16 cellular contexts compared by ENCODE assay signal in genomic region chr13:49561064-49561410, GRCh38. TPM values are rescaled to one million over a fixed set of nuclear protein-coding genes. Genes with fewer than 3 reads are reported as not detected.
A peak's percentile ranks its signal among the peaks of the same experiment; 100 is the strongest.
DNase-seq lines count a peak whose midpoint lies in the region; ATAC-seq and TF ChIP-seq lines count a peak whose summit lies in the region.
"Had no signal": no experiment of that assay in that cellular context is flagged by ENCODE, and none has a peak within 500 bp of the region (broad histone marks: within the 10 kb centered on the region; RNA-seq: fewer than 3 reads in every experiment).

No MANE protein-coding gene starts in this region.

- H3K36me3 Mint-ChIP-seq in stimulated activated naive B cell treated with anti-CD40 and anti-IgM and Interleukin-4, amounts not matched to agents 10 μg/mL and 1 μg/mL and 100 μg/mL, for 72 hours: peaks cover 55 to 60% of the 10 kb centered on the region in 2 donors

- H3K4me1 ChIP-seq in heart left ventricle (peaks cover 0 to 17% (median 5%) of the 10 kb centered on the region in 12 donors), right lobe of liver (peaks cover 0 to 16% (median 4%) of the 10 kb centered on the region in 4 donors)
- H3K4me1 ChIP-seq: BLaER1, foreskin keratinocyte, psoas muscle had no signal

- 30 to 41% (median 34%) methylated on average over 3 of the region's 3 CpGs for WGBS in heart left ventricle, 4 donors
- 25% methylated on average over 3 of the region's 3 CpGs for WGBS in right lobe of liver (ENCODE audit: insufficient coverage, low coverage, low lambda C conversion rate, missing lambda C conversion rate)

- H3K27me3 ChIP-seq in heart left ventricle (no peaks in the 10 kb centered on the region), right lobe of liver (no peaks in the 10 kb centered on the region)
- H3K27me3 ChIP-seq: BLaER1, foreskin keratinocyte had no signal

- H3K27ac ChIP-seq in VCaP (peak overlapping the region; percentile 85), heart left ventricle (peak overlapping the region in 10 of 12 donors; percentile 12 to 79 (median 57)), right lobe of liver (no peak overlapping the region)
- H3K27ac ChIP-seq: BLaER1, foreskin keratinocyte, psoas muscle, SK-N-MC had no signal

- H3K9me3 Mint-ChIP-seq in stimulated activated naive B cell treated with anti-CD40 and anti-IgM and Interleukin-4, amounts not matched to agents 10 μg/mL and 1 μg/mL and 100 μg/mL, for 72 hours: peaks cover 0 to 2% of the 10 kb centered on the region in 2 donors
- H3K9me3 Mint-ChIP-seq: activated T-cell treated with anti-CD3 and anti-CD28 coated beads, Interleukin-2, amount 50 U/mL, for 4 hours had no signal

- H3K9me3 ChIP-seq in heart left ventricle (no peaks in the 10 kb centered on the region), right lobe of liver (no peaks in the 10 kb centered on the region)
- H3K9me3 ChIP-seq: psoas muscle had no signal

- DNase-seq in heart left ventricle (peak in 4 of 5 donors; percentile 15 to 54 (median 35)), right lobe of liver (no peak), AG08395 (ENCODE audit: low spot score) (no peak), HUDEP-2 (lab: John Stamatoyannopoulos, UW; ENCODE audit: unreplicated experiment in 76 of 76) (no peak)
- no peak for DNase-seq in stimulated activated naive B cell treated with anti-CD40 and anti-IgM and Interleukin-4, amounts not matched to agents 10 μg/mL and 1 μg/mL and 100 μg/mL, for 72 hours
- no peak for DNase-seq in activated CD8-positive, alpha-beta memory T cell treated with anti-CD3 and anti-CD28 coated beads, Interleukin-2, amount 50 U/mL, for 48 hours
- DNase-seq: activated CD4-positive, alpha-beta T cell treated with anti-CD3 and anti-CD28 coated beads, Interleukin-2, amount 50 U/mL, for 1 hour; activated T-cell treated with anti-CD3 and anti-CD28 coated beads, Interleukin-2, amount 50 U/mL, for 4 hours; DMS153; foreskin keratinocyte; Kasumi-1; NCI-H187; psoas muscle had no signal

- H3K4me1 Mint-ChIP-seq in stimulated activated naive B cell treated with anti-CD40 and anti-IgM and Interleukin-4, amounts not matched to agents 10 μg/mL and 1 μg/mL and 100 μg/mL, for 72 hours: peaks cover 2 to 14% of the 10 kb centered on the region in 2 donors

- peaks cover 0 to 61% (median 51%) of the 10 kb centered on the region in 9 donors for H3K36me3 ChIP-seq in heart left ventricle
- H3K36me3 ChIP-seq in right lobe of liver: peaks cover 0 to 6% (median 0%) of the 10 kb centered on the region in 4 donors

- H3K4me3 Mint-ChIP-seq in stimulated activated naive B cell treated with anti-CD40 and anti-IgM and Interleukin-4, amounts not matched to agents 10 μg/mL and 1 μg/mL and 100 μg/mL, for 72 hours: no peak overlapping the region
- H3K4me3 Mint-ChIP-seq: activated T-cell treated with anti-CD3 and anti-CD28 coated beads, Interleukin-2, amount 50 U/mL, for 4 hours had no signal

- TF ChIP-seq POLR2A in heart left ventricle (IDR thresholded peaks at IDR 0.05) (no peak), right lobe of liver (IDR thresholded peaks at IDR 0.05) (no peak)

- no peak for TF ChIP-seq CTCF in VCaP (conservative IDR thresholded peaks at IDR 0.05)
- no peak for TF ChIP-seq CTCF in heart left ventricle (IDR thresholded peaks at IDR 0.05)
- TF ChIP-seq CTCF in right lobe of liver (IDR thresholded peaks at IDR 0.05): no peak

- H3K4me3 ChIP-seq in heart left ventricle (peak overlapping the region in 1 of 12 donors; percentile 11), right lobe of liver (no peak overlapping the region)
- H3K4me3 ChIP-seq: BLaER1, psoas muscle, SK-N-MC had no signal

- ATAC-seq in heart left ventricle (peak; percentile 86 to 96 (median 94)), right lobe of liver (peak; percentile 41 to 70 (median 57))
- no peak for ATAC-seq in stimulated activated naive B cell treated with anti-CD40 and anti-IgM and Interleukin-4, amounts not matched to agents 10 μg/mL and 1 μg/mL and 100 μg/mL, for 72 hours (replicated peaks)
- ATAC-seq: activated T-cell treated with anti-CD3 and anti-CD28 coated beads, Interleukin-2, amount 50 U/mL, for 4 hours; psoas muscle had no signal

- no peaks in the 10 kb centered on the region for H3K27me3 Mint-ChIP-seq in stimulated activated naive B cell treated with anti-CD40 and anti-IgM and Interleukin-4, amounts not matched to agents 10 μg/mL and 1 μg/mL and 100 μg/mL, for 72 hours

- intact Hi-C loops in heart left ventricle (cut with DNase I): no loop called here
- intact Hi-C loops in right lobe of liver (cut with DNase I): no loop called here

- peak overlapping the region; percentile 38 for H3K27ac Mint-ChIP-seq in stimulated activated naive B cell treated with anti-CD40 and anti-IgM and Interleukin-4, amounts not matched to agents 10 μg/mL and 1 μg/mL and 100 μg/mL, for 72 hours

RNA-seq across cellular contexts. Expression of gene RCBTB1, which starts 24.3 kb away (rescaled TPM):
- total RNA-seq in heart left ventricle (10 to 100 TPM; 10.9 to 25.8 (median 17.2) TPM), right lobe of liver (1 to 10 TPM; 5.8 to 9.5 (median 7.3) TPM)
- 10 to 100 TPM in 1 of 2 donors, 1 to 10 TPM in 1; 8.5 to 10.6 TPM for polyA plus RNA-seq in heart left ventricle

Comparison
In these comparisons a context has a peak if more than half of its experiments do, and no peak if none do; other contexts are left out.
1. H3K27ac ChIP-seq: peak in VCaP (single experiment) and heart left ventricle (10 of 12); none in right lobe of liver (0 of 3).
2. ATAC-seq: peak in heart left ventricle (4 of 4) and right lobe of liver (4 of 4); none in stimulated activated naive B cell treated with anti-CD40 and anti-IgM and Interleukin-4, amounts not matched to agents 10 μg/mL and 1 μg/mL and 100 μg/mL, for 72 hours (0 of 2).
3. DNase-seq: peak in heart left ventricle (4 of 5); none in right lobe of liver (0 of 3), stimulated activated naive B cell treated with anti-CD40 and anti-IgM and Interleukin-4, amounts not matched to agents 10 μg/mL and 1 μg/mL and 100 μg/mL, for 72 hours (single experiment), activated CD8-positive, alpha-beta memory T cell treated with anti-CD3 and anti-CD28 coated beads, Interleukin-2, amount 50 U/mL, for 48 hours (single experiment), AG08395 (single experiment) and HUDEP-2 (0 of 76).